8 cellular contexts compared by ENCODE assay signal in the genomic region with DNA sequence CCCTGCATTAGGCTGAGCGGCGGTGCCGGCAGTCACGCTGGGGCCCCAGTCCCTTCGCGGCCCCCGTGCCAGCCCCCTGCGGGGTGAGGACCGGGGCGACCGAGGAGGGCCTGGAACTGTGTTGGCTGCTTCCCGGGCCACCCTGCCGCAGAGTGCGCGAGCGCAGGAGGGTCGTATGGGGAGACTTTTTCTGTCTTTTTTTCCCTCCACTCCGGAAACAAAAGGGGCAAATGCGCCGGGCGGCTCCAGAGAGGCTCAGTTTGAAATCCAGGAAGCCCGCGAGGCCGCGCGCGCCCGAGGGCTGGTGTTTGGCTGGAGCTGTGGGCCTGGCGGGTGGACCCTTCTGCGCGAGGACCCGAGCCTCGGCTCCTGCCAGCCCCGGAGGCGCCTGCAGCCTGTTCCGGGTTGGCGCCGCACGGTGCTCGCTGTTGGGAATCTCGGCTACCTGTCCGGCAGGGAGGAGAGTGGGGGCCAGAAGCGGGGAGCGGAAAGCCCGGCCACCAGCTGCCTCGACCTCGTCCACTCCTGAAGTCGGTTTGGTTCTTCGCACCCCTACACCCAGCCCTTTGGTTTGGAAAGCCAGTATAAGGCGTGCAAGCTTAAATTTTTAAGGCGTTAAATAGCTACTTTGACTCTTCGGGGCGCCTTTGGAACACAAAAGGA. TPM values are rescaled to one million over a fixed set of nuclear protein-coding genes. Genes with fewer than 3 reads are reported as not detected.
A peak's percentile ranks its signal among the peaks of the same experiment; 100 is the strongest.
DNase-seq lines count a peak whose midpoint lies in the region; ATAC-seq and TF ChIP-seq lines count a peak whose summit lies in the region.

No MANE protein-coding gene starts in this region.

- peaks cover 53% of the 10 kb centered on the region for H3K4me1 ChIP-seq in ES-I3 (ENCODE audit: insufficient read depth, low read length)
- H3K4me1 ChIP-seq in lower lobe of right lung: peaks cover 63% of the 10 kb centered on the region
- H3K4me1 ChIP-seq in thymus (ENCODE audit: control insufficient read depth, insufficient read depth, low read length): peaks cover 3% of the 10 kb centered on the region

- peak overlapping the region; percentile 71 for H3K9ac ChIP-seq in ES-I3 (ENCODE audit: low read depth, low read length)

- H3K27ac ChIP-seq in lower lobe of right lung (peak overlapping the region; percentile 90), thymus (ENCODE audit: low read depth) (peak overlapping the region; percentile 68)

- DNase-seq in NCI-H526 treated with DMSO at 0.1 percent for 48 hours (lab: John Stamatoyannopoulos, UW) (peak; percentile 22), cerebellar cortex (ENCODE audit: low spot score) (peak; percentile 25), lower lobe of right lung (peak; percentile 66), kidney tubule cell (ENCODE audit: low spot score) (no peak), HuH-7 (ENCODE audit: low spot score) (no peak)

- no peak for TF ChIP-seq CTCF in lower lobe of right lung (IDR thresholded peaks at IDR 0.05)

- H3K9me3 ChIP-seq in ES-I3 (ENCODE audit: control insufficient read depth, insufficient read depth, low read length): no peaks in the 10 kb centered on the region
- H3K9me3 ChIP-seq in lower lobe of right lung: no peaks in the 10 kb centered on the region
- H3K9me3 ChIP-seq in thymus (ENCODE audit: control insufficient read depth): peaks cover 1% of the 10 kb centered on the region

- H3K4me3 ChIP-seq in lower lobe of right lung (peak overlapping the region; percentile 85), thymus (ENCODE audit: low read length) (peak overlapping the region; percentile 45)

- no peaks in the 10 kb centered on the region for H3K36me3 ChIP-seq in ES-I3 (ENCODE audit: insufficient read depth, low read length)
- H3K36me3 ChIP-seq in lower lobe of right lung: no peaks in the 10 kb centered on the region
- H3K36me3 ChIP-seq in thymus (ENCODE audit: control insufficient read depth, insufficient read depth): no peaks in the 10 kb centered on the region

- intact Hi-C loops in lower lobe of right lung (cut with DNase I): no loop called here

- peaks cover 24% of the 10 kb centered on the region for H3K27me3 ChIP-seq in lower lobe of right lung (ENCODE audit: low read depth)
- H3K27me3 ChIP-seq in thymus (ENCODE audit: control insufficient read depth, insufficient read depth): peaks cover 47% of the 10 kb centered on the region

- 2% methylated on average over 53 of the region's 53 CpGs for WGBS in thymus

- ATAC-seq in lower lobe of right lung (peak; percentile 38 to 48), GM19452 (IDR thresholded peaks at IDR 0.05; ENCODE audit: unreplicated experiment) (no peak)

RNA-seq across cellular contexts. Expression of a gene that starts 0.7 kb away (rescaled TPM):
- total RNA-seq in lower lobe of right lung: 33.1 TPM
- polyA plus RNA-seq in thymus: 8.5 TPM

Comparison
In these comparisons a context has a peak if more than half of its experiments do, and no peak if none do; other contexts are left out.
1. DNase-seq: peak in NCI-H526 treated with DMSO at 0.1 percent for 48 hours (single experiment), cerebellar cortex (single experiment) and lower lobe of right lung (single experiment); none in kidney tubule cell (single experiment) and HuH-7 (single experiment).